Comparison of ENCODE assay signal across 27 cellular contexts in genomic region chr1:2156866-2157265, GRCh38.
"Had no signal": no experiment of that assay in that cellular context is flagged by ENCODE, and none has a peak within 500 bp of the region (broad histone marks: within the 10 kb centered on the region; RNA-seq: fewer than 3 reads in every experiment).

No MANE protein-coding gene starts in this region.

- H3K4me3 Mint-ChIP-seq: mesothelial cell of epicardium; naive B cell; natural killer cell; nephron progenitor cell; neural progenitor cell; stimulated activated naive CD8-positive, alpha-beta T cell treated with anti-CD3 and anti-CD28 coated beads, Interleukin-15, Interleukin-2, amounts not matched to agents 100 ng/mL and 50 ng/mL, for 24 hours had no signal

- H3K36me3 Mint-ChIP-seq: natural killer cell had no signal

- H3K4me3 ChIP-seq: left ventricle myocardium inferior, lung, neural progenitor cell, psoas muscle, right atrium auricular region, skin epidermis, suprapubic skin, thoracic aorta, tibial artery, upper lobe of right lung had no signal

- H3K9me3 Mint-ChIP-seq: mesothelial cell of epicardium, nephron progenitor cell had no signal

- H3K27me3 ChIP-seq: neural progenitor cell, neutrophil, right atrium auricular region, suprapubic skin, upper lobe of right lung had no signal

- H3K4me1 Mint-ChIP-seq: mesothelial cell of epicardium had no signal

- H2AFZ ChIP-seq: neural progenitor cell, parathyroid adenoma had no signal

- H3K36me3 ChIP-seq: left ventricle myocardium inferior, neural progenitor cell, neutrophil, right atrium auricular region, thoracic aorta had no signal

- H3K27ac Mint-ChIP-seq: mesothelial cell of epicardium; naive B cell; natural killer cell; nephron progenitor cell; neural progenitor cell; stimulated activated naive CD8-positive, alpha-beta T cell treated with anti-CD3 and anti-CD28 coated beads, Interleukin-15, Interleukin-2, amounts not matched to agents 100 ng/mL and 50 ng/mL, for 24 hours had no signal

- H3K79me2 ChIP-seq: parathyroid adenoma had no signal

- H3K4me2 ChIP-seq: neural progenitor cell had no signal

- H3K27me3 Mint-ChIP-seq: naive B cell; stimulated activated naive CD8-positive, alpha-beta T cell treated with anti-CD3 and anti-CD28 coated beads, Interleukin-15, Interleukin-2, amounts not matched to agents 100 ng/mL and 50 ng/mL, for 24 hours had no signal

- ATAC-seq: natural killer cell, psoas muscle, sciatic nerve, upper lobe of right lung had no signal

- DNase-seq: islet precursor cell; left ventricle myocardium inferior; mesendoderm; naive B cell; natural killer cell; nephron progenitor cell; occipital lobe; psoas muscle; stimulated activated CD4-positive, alpha-beta T cell treated with anti-CD3 and anti-CD28 coated beads, Interleukin-12 subunit alpha, Interleukin-12 subunit beta, amount 100 ng/mL, for 4 hours; stimulated activated CD4-positive, alpha-beta T cell treated with anti-CD3 and anti-CD28 coated beads, Interleukin-15, amount 100 ng/mL, for 24 hours; stimulated activated CD4-positive, alpha-beta T cell treated with anti-CD3 and anti-CD28 coated beads, Interleukin-2, amount 100 ng/mL, for 24 hours; stimulated activated CD4-positive, alpha-beta T cell treated with anti-CD3 and anti-CD28 coated beads, Interleukin-4, amount 100 ng/mL, for 1 hour; stimulated activated naive CD4-positive, alpha-beta T cell; tibial artery; upper lobe of right lung had no signal

- H3K9me3 ChIP-seq: left ventricle myocardium inferior, neutrophil, psoas muscle, right atrium auricular region, suprapubic skin, thoracic aorta, tibial artery, upper lobe of right lung had no signal

- H3K9ac ChIP-seq: neural progenitor cell, parathyroid adenoma had no signal

- H3K27ac ChIP-seq: left ventricle myocardium inferior, neural progenitor cell, neutrophil, parathyroid adenoma, psoas muscle, right atrium auricular region, skin epidermis, suprapubic skin, thoracic aorta, tibial artery, upper lobe of right lung had no signal

- H3K4me1 ChIP-seq: neural progenitor cell, parathyroid adenoma, psoas muscle, right atrium auricular region, tibial artery, upper lobe of right lung had no signal

- FAIRE-seq: urothelium cell line had no signal
